In genomic region chr5:139282195-139282557, GRCh38 we compare ENCODE assay signal across 1 cellular context.
TF ChIP-seq lines count a peak whose summit lies in the region.

No MANE protein-coding gene starts in this region.

TF ChIP-seq in GM23338, 12 proteins besides CTCF, POLR2A, EP300 and RAD21 (continued from another document):
- no peak for TF ChIP-seq ZNF462 (CRISPR knock-in tag; IDR thresholded peaks at IDR 0.05)
- no peak for TF ChIP-seq ZNF114 (CRISPR knock-in tag; IDR thresholded peaks at IDR 0.05)
- no peak for TF ChIP-seq NANOG (IDR thresholded peaks at IDR 0.05; ENCODE audit: borderline replicate concordance)
- TF ChIP-seq REST (IDR thresholded peaks at IDR 0.05; ENCODE audit: unreplicated experiment) = no peak
